7 cellular contexts compared by ENCODE assay signal in genomic region chr4:103046416-103047290, GRCh38. TPM values are rescaled to one million over a fixed set of nuclear protein-coding genes. Genes with fewer than 3 reads are reported as not detected.
DNase-seq lines count a peak whose midpoint lies in the region; ATAC-seq and TF ChIP-seq lines count a peak whose summit lies in the region.

No MANE protein-coding gene starts in this region.

- no peak overlapping the region for H3K9ac ChIP-seq in SK-N-MC (ENCODE audit: insufficient read length)

- H3K27me3 ChIP-seq in brain microvascular endothelial cell (replicated peaks) (no peaks in the 10 kb centered on the region), kidney epithelial cell (ENCODE audit: control insufficient read depth, insufficient read depth, low read length) (no peaks in the 10 kb centered on the region)

- H3K9me3 Mint-ChIP-seq in stimulated activated effector memory CD8-positive, alpha-beta T cell treated with anti-CD3 and anti-CD28 coated beads, Interleukin-12 subunit alpha, Interleukin-12 subunit beta, amount 100 ng/mL, for 72 hours = no peaks in the 10 kb centered on the region

- H3K36me3 Mint-ChIP-seq in stimulated activated effector memory CD8-positive, alpha-beta T cell treated with anti-CD3 and anti-CD28 coated beads, Interleukin-12 subunit alpha, Interleukin-12 subunit beta, amount 100 ng/mL, for 72 hours = peaks cover 76% of the 10 kb centered on the region

- no peak overlapping the region for H3K27ac Mint-ChIP-seq in stimulated activated effector memory CD8-positive, alpha-beta T cell treated with anti-CD3 and anti-CD28 coated beads, Interleukin-12 subunit alpha, Interleukin-12 subunit beta, amount 100 ng/mL, for 72 hours

- peaks cover 25% of the 10 kb centered on the region for H3K36me3 ChIP-seq in SK-N-MC (ENCODE audit: insufficient read depth, low read length)
- H3K36me3 ChIP-seq in brain microvascular endothelial cell (replicated peaks) = peaks cover 4% of the 10 kb centered on the region
- no peaks in the 10 kb centered on the region for H3K36me3 ChIP-seq in kidney epithelial cell (ENCODE audit: control insufficient read depth, insufficient read depth, low read length)

- TF ChIP-seq CTCF in brain microvascular endothelial cell (IDR thresholded peaks at IDR 0.05; ENCODE audit: low read depth, low read length, missing control alignments) (peak; percentile 84), kidney epithelial cell (IDR thresholded peaks at IDR 0.05; ENCODE audit: insufficient read depth, low read length, poor library complexity, severe bottlenecking) (peak; percentile 85)

- ATAC-seq in GM19468 (IDR thresholded peaks at IDR 0.05; ENCODE audit: extremely low read depth, unreplicated experiment) (peak; percentile 80), HG03460 (IDR thresholded peaks at IDR 0.05; ENCODE audit: unreplicated experiment) (peak; percentile 90)
- peak; percentile 88 for ATAC-seq in stimulated activated effector memory CD8-positive, alpha-beta T cell treated with anti-CD3 and anti-CD28 coated beads, Interleukin-12 subunit alpha, Interleukin-12 subunit beta, amount 100 ng/mL, for 72 hours

- H3K4me3 Mint-ChIP-seq in stimulated activated effector memory CD8-positive, alpha-beta T cell treated with anti-CD3 and anti-CD28 coated beads, Interleukin-12 subunit alpha, Interleukin-12 subunit beta, amount 100 ng/mL, for 72 hours = no peak overlapping the region

- H3K4me3 ChIP-seq in SK-N-MC = no peak overlapping the region
- no peak overlapping the region for H3K4me3 ChIP-seq in brain microvascular endothelial cell (ENCODE audit: low read depth, low read length)
- no peak overlapping the region for H3K4me3 ChIP-seq in kidney epithelial cell (ENCODE audit: low read depth, low read length)

- DNase-seq in GM04504 (ENCODE audit: low read depth) (peak; percentile 20), SK-N-MC (ENCODE audit: low read depth, low spot score) (peak; percentile 3), brain microvascular endothelial cell (peak; percentile 14), kidney epithelial cell (ENCODE audit: low read depth) (no peak)
- DNase-seq in stimulated activated effector memory CD8-positive, alpha-beta T cell treated with anti-CD3 and anti-CD28 coated beads, Interleukin-12 subunit alpha, Interleukin-12 subunit beta, amount 100 ng/mL, for 72 hours (ENCODE audit: low spot score in 2 of 2) = peak in 1 of 2 donors; percentile 56

- H3K9me3 ChIP-seq in SK-N-MC (ENCODE audit: low read depth, low read length) = no peaks in the 10 kb centered on the region

- in situ Hi-C loops in brain microvascular endothelial cell (cut with HindIII; ENCODE audit: low pct_ligation_motif_present, low sequenced_read_pairs) = no loop called here

- peaks cover 9% of the 10 kb centered on the region for H3K4me1 Mint-ChIP-seq in stimulated activated effector memory CD8-positive, alpha-beta T cell treated with anti-CD3 and anti-CD28 coated beads, Interleukin-12 subunit alpha, Interleukin-12 subunit beta, amount 100 ng/mL, for 72 hours

- H3K27ac ChIP-seq in SK-N-MC (no peak overlapping the region), brain microvascular endothelial cell (no peak overlapping the region)

RNA-seq across cellular contexts. Expression of gene SLC9B1, which starts 27.1 kb away (rescaled TPM):
- total RNA-seq in kidney epithelial cell = 0.21 and 4.2 TPM in 2 replicates

RNA-seq across cellular contexts. Expression of gene SLC9B2, which starts 29.9 kb away (rescaled TPM):
- total RNA-seq in kidney epithelial cell = 11.8 and 19.4 TPM in 2 replicates

RNA-seq across cellular contexts. Expression of gene BDH2, which starts 53.0 kb away (rescaled TPM):
- 43.3 and 44.5 TPM in 2 replicates for total RNA-seq in kidney epithelial cell
